8 cellular contexts compared by ENCODE assay signal in genomic region chr2:28750316-28751101, GRCh38. TPM values are rescaled to one million over a fixed set of nuclear protein-coding genes. Genes with fewer than 3 reads are reported as not detected.
A peak's percentile ranks its signal among the peaks of the same experiment; 100 is the strongest.
DNase-seq lines count a peak whose midpoint lies in the region; ATAC-seq and TF ChIP-seq lines count a peak whose summit lies in the region.

No MANE protein-coding gene starts in this region.

- H3K4me3 Mint-ChIP-seq in CD14-positive monocyte = peak overlapping the region; percentile 84 to 92
- H3K4me3 Mint-ChIP-seq in T-helper 17 cell = peak overlapping the region; percentile 96
- peak overlapping the region; percentile 94 for H3K4me3 Mint-ChIP-seq in memory B cell

- ATAC-seq in T-helper 17 cell = no peak
- ATAC-seq in memory B cell (ENCODE audit: low read depth) = no peak
- ATAC-seq in GM19397 (IDR thresholded peaks at IDR 0.05; ENCODE audit: unreplicated experiment) = no peak

- intact Hi-C loops in CD14-positive monocyte (cut with micrococcal nuclease) = loop anchor here (2.0 to 10.0 kb wide), 5 partner anchors 34 to 183 kb away; no protein-coding TSS in a partner anchor

- H3K36me3 Mint-ChIP-seq in CD14-positive monocyte (peaks cover 8 to 14% of the 10 kb centered on the region in 2 donors), T-helper 17 cell (ENCODE audit: low read depth) (peaks cover 3% of the 10 kb centered on the region), memory B cell (peaks cover 2% of the 10 kb centered on the region)

- H3K4me1 Mint-ChIP-seq in CD14-positive monocyte = peaks cover 39% of the 10 kb centered on the region
- peaks cover 40% of the 10 kb centered on the region for H3K4me1 Mint-ChIP-seq in T-helper 17 cell
- peaks cover 24% of the 10 kb centered on the region for H3K4me1 Mint-ChIP-seq in memory B cell

- H3K27ac Mint-ChIP-seq in CD14-positive monocyte (peak overlapping the region; percentile 96 to 98 (median 98)), T-helper 17 cell (peak overlapping the region; percentile 96), memory B cell (peak overlapping the region; percentile 98)

- peak overlapping the region; percentile 12 to 93 (median 81) for H3K9ac ChIP-seq in subcutaneous abdominal adipose tissue (ENCODE audit: low read length in 5 of 5)

- DNase-seq in CD14-positive monocyte (ENCODE audit: low spot score) (no peak), HFF-Myc (ENCODE audit: extremely low read depth, low read depth) (no peak), T-helper 17 cell (no peak), dedifferentiated amniotic fluid mesenchymal stem cell (ENCODE audit: extremely low spot score) (peak; percentile 64), memory B cell (ENCODE audit: low spot score in 2 of 2) (peak in 1 of 2 donors; percentile 5), NCI-H187 treated with DMSO at 0.1 percent for 48 hours (lab: John Stamatoyannopoulos, UW) (no peak)

- peaks cover 2 to 39% (median 31%) of the 10 kb centered on the region in 5 donors for H3K4me1 ChIP-seq in subcutaneous abdominal adipose tissue (ENCODE audit: control insufficient read depth in 5 of 5, insufficient read depth in 5 of 5, low read length in 5 of 5)

- H3K9me3 Mint-ChIP-seq in CD14-positive monocyte (no peaks in the 10 kb centered on the region), memory B cell (no peaks in the 10 kb centered on the region)

- H3K27me3 Mint-ChIP-seq in CD14-positive monocyte (ENCODE audit: low read depth in 3 of 3) (peaks cover 0 to 2% (median 0%) of the 10 kb centered on the region in 3 donors), T-helper 17 cell (no peaks in the 10 kb centered on the region), memory B cell (no peaks in the 10 kb centered on the region)

- H3K27me3 ChIP-seq in subcutaneous abdominal adipose tissue (ENCODE audit: control insufficient read depth in 5 of 5, insufficient read depth in 4 of 5, low read length in 5 of 5) = no peaks in the 10 kb centered on the region

- H3K9me3 ChIP-seq in T-helper 17 cell (ENCODE audit: control insufficient read depth, low read length, poor library complexity, severe bottlenecking) (no peaks in the 10 kb centered on the region), subcutaneous abdominal adipose tissue (ENCODE audit: control insufficient read depth in 5 of 5, low read length in 5 of 5) (no peaks in the 10 kb centered on the region)

- H3K36me3 ChIP-seq in subcutaneous abdominal adipose tissue (ENCODE audit: control insufficient read depth in 5 of 5, insufficient read depth in 5 of 5, low read length in 5 of 5) = no peaks in the 10 kb centered on the region

- peak overlapping the region; percentile 96 for H3K27ac ChIP-seq in subcutaneous abdominal adipose tissue (ENCODE audit: low read depth, low read length)

- no peak for TF ChIP-seq CTCF in CD14-positive monocyte (IDR thresholded peaks at IDR 0.05)
- no peak for TF ChIP-seq CTCF in HFF-Myc (IDR thresholded peaks at IDR 0.05; ENCODE audit: low read depth, low read length, missing control alignments)

- H3K4me3 ChIP-seq in HFF-Myc (replicated peaks; ENCODE audit: low read depth, low read length) = peak overlapping the region; percentile 88
- peak overlapping the region; percentile 87 to 98 (median 91) for H3K4me3 ChIP-seq in subcutaneous abdominal adipose tissue (ENCODE audit: low read depth in 1 of 5, low read length in 5 of 5)

RNA-seq across cellular contexts. Expression of gene PPP1CB, which starts 1.1 kb away (rescaled TPM):
- polyA plus RNA-seq in CD14-positive monocyte = 100 to 1,000 TPM in 1 of 2 donors, 10 to 100 TPM in 1; 69.4 to 142 TPM
- 100 to 1,000 TPM; 309 to 313 TPM for total RNA-seq in T-helper 17 cell
